Comparison of ENCODE assay signal across 6 cellular contexts in genomic region chr10:4956088-4956487, GRCh38. TPM values are rescaled to one million over a fixed set of nuclear protein-coding genes. Genes with fewer than 3 reads are reported as not detected.
"Had no signal": no experiment of that assay in that cellular context is flagged by ENCODE, and none has a peak within 500 bp of the region (broad histone marks: within the 10 kb centered on the region; RNA-seq: fewer than 3 reads in every experiment).

No MANE protein-coding gene starts in this region.

RNA-seq across cellular contexts. Expression of gene AKR1C2, which starts 47.6 kb away (rescaled TPM):
- total RNA-seq: activated naive CD4-positive, alpha-beta T cell treated with anti-CD3 and anti-CD28 coated beads, Interleukin-2, amount 50 U/mL, for 72 hours; activated naive CD8-positive, alpha-beta T cell treated with anti-CD3 and anti-CD28 coated beads for 36 hours; activated naive CD8-positive, alpha-beta T cell treated with anti-CD3 and anti-CD28 coated beads, Interleukin-2, amount 10 ng/mL, durations not matched to agents 7 days and 5 days; activated T-helper 1 cell treated with anti-CD3 and anti-CD28 coated beads, Interleukin-12 subunit alpha, Interleukin-12 subunit beta, Interleukin-2, Interleukin-4 antibody, amounts not matched to agents 30 ng/mL and 10 ng/mL and 1 ng/mL, durations not matched to agents 14 hours and 24 hours and 36 hours; activated T-helper 17 cell treated with anti-CD3 and anti-CD28 coated beads, Interleukin-2, amount 50 U/mL, for 72 hours; activated T-helper 2 cell treated with anti-CD3 and anti-CD28 coated beads, Interferon-gamma antibody, Interleukin-2, Interleukin-4, amounts not matched to agents 10 μg/mL and 5 μg/mL and 100 μg/mL, durations not matched to agents 14 hours and 24 hours and 36 hours had no signal
